ENCODE assay signal across 17 cellular contexts in the genomic region with DNA sequence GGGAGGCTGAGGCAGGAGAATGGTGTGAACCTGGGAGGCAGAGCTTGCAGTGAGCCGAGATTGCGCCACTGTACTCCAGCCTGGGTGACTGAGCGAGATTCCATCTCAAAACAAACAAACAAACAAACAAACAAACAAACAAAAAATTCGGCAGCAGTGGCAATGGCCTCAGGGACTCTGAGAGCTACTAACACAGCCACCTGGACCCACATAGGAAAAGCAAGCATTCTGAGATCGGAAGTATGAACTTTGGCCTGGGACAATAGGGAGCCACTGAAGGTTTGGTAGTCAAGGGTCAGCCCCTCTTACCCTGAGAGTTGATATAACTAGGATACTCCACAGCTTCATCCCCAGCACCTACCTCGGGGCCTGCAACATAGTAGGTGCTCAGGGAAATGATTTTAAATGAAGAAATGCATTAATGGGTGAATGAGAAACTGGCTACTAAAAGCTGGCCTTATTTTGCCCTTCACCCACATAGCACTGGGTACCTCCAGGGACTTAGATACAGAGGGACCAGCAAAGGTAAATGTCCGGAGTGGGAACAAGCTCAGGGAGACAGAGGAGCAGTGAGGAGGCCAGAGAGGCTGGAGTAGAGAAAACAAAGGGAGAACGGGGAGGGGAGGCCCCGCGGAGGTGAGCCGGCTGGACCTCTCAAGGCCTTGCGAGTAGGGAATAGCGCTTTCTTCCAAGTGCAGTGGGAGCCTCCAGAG. TPM values are rescaled to one million over a fixed set of nuclear protein-coding genes. Genes with fewer than 3 reads are reported as not detected.
"Had no signal": no experiment of that assay in that cellular context is flagged by ENCODE, and none has a peak within 500 bp of the region (broad histone marks: within the 10 kb centered on the region; RNA-seq: fewer than 3 reads in every experiment).

No MANE protein-coding gene starts in this region.

- H3K9me3 ChIP-seq: adrenal gland, esophagus muscularis mucosa, stomach, testis had no signal

- ATAC-seq: naive thymus-derived CD8-positive, alpha-beta T cell had no signal

- H3K4me3 Mint-ChIP-seq: activated CD4-positive, alpha-beta memory T cell treated with anti-CD3 and anti-CD28 coated beads, Interleukin-2, amount 10 ng/mL, durations not matched to agents 7 days and 5 days; activated naive CD4-positive, alpha-beta T cell treated with anti-CD3 and anti-CD28 coated beads, Interleukin-2, amount 50 U/mL, for 24 hours; memory B cell; naive thymus-derived CD8-positive, alpha-beta T cell had no signal

- H3K79me2 ChIP-seq: hepatocyte had no signal

- H3K27ac Mint-ChIP-seq: activated CD4-positive, alpha-beta memory T cell treated with anti-CD3 and anti-CD28 coated beads, Interleukin-2, amount 10 ng/mL, durations not matched to agents 7 days and 5 days; activated naive CD4-positive, alpha-beta T cell treated with anti-CD3 and anti-CD28 coated beads, Interleukin-2, amount 50 U/mL, for 24 hours; memory B cell had no signal

- H2AFZ ChIP-seq: hepatocyte had no signal

- H3K9me3 Mint-ChIP-seq: activated CD4-positive, alpha-beta memory T cell treated with anti-CD3 and anti-CD28 coated beads, Interleukin-2, amount 10 ng/mL, durations not matched to agents 7 days and 5 days; activated naive CD4-positive, alpha-beta T cell treated with anti-CD3 and anti-CD28 coated beads, Interleukin-2, amount 50 U/mL, for 24 hours; memory B cell; naive thymus-derived CD8-positive, alpha-beta T cell had no signal

- DNase-seq: activated CD4-positive, alpha-beta memory T cell treated with anti-CD3 and anti-CD28 coated beads, Interleukin-2, amount 10 ng/mL, durations not matched to agents 7 days and 5 days; activated CD4-positive, alpha-beta T cell treated with anti-CD3 and anti-CD28 coated beads for 4 hours; activated CD8-positive, alpha-beta memory T cell treated with anti-CD3 and anti-CD28 coated beads, Interleukin-2, amount 50 U/mL, for 4 hours; activated effector memory CD4-positive, alpha-beta T cell treated with anti-CD3 and anti-CD28 coated beads, Interleukin-2, amount 50 U/mL, for 16 hours; activated T-cell treated with anti-CD3 and anti-CD28 coated beads, Interleukin-2, amount 50 U/mL, for 48 hours; islet precursor cell; naive thymus-derived CD8-positive, alpha-beta T cell; right cardiac atrium; stomach; T-helper 2 cell; testis had no signal

- H3K27ac ChIP-seq: esophagus muscularis mucosa, hepatocyte, testis had no signal

- H3K4me3 ChIP-seq: adrenal gland, esophagus muscularis mucosa, hepatocyte, smooth muscle cell, stomach, testis had no signal

- H3K4me1 ChIP-seq: testis had no signal

- H3K4me2 ChIP-seq: hepatocyte, smooth muscle cell had no signal

- H3K36me3 ChIP-seq: adrenal gland, esophagus muscularis mucosa, stomach had no signal

- H3K27me3 Mint-ChIP-seq: activated CD4-positive, alpha-beta memory T cell treated with anti-CD3 and anti-CD28 coated beads, Interleukin-2, amount 10 ng/mL, durations not matched to agents 7 days and 5 days had no signal

- H3K36me3 Mint-ChIP-seq: activated naive CD4-positive, alpha-beta T cell treated with anti-CD3 and anti-CD28 coated beads, Interleukin-2, amount 50 U/mL, for 24 hours; memory B cell; naive thymus-derived CD8-positive, alpha-beta T cell had no signal

- H3K27me3 ChIP-seq: adrenal gland, esophagus muscularis mucosa, hepatocyte, stomach, testis had no signal

RNA-seq across cellular contexts. Expression of a gene that starts 46.6 kb away (rescaled TPM):
- total RNA-seq: naive thymus-derived CD8-positive, alpha-beta T cell had no signal
- polyA plus RNA-seq: naive thymus-derived CD8-positive, alpha-beta T cell had no signal
